ENCODE assay signal across 19 cellular contexts in the genomic region with DNA sequence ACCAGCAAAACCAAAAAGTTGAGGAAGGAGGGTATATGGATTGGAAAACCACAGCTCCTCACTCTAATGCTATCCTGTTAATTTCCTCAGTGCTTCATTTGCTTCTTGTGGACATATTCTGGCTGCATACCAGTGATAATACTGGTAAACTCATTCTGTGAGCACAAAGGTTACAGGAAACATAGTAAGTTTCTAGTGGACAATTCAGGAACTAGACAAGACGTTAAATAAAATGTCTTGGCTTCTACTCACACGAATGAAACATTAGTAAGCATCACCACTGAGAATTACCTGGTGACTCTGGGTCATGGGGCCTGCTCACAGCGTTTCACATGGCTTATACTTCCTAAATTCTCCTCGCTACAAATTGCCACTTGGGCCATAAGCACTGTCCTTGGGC. TPM values are rescaled to one million over a fixed set of nuclear protein-coding genes. Genes with fewer than 3 reads are reported as not detected.
DNase-seq lines count a peak whose midpoint lies in the region; ATAC-seq, FAIRE-seq and TF ChIP-seq lines count a peak whose summit lies in the region.
"Had no signal": no experiment of that assay in that cellular context is flagged by ENCODE, and none has a peak within 500 bp of the region (broad histone marks: within the 10 kb centered on the region; RNA-seq: fewer than 3 reads in every experiment).

No MANE protein-coding gene starts in this region.

- H4K20me1 ChIP-seq in PC-3 (ENCODE audit: low read length) (no peaks in the 10 kb centered on the region), endothelial cell of umbilical vein (replicated peaks; ENCODE audit: control insufficient read depth, extremely low read depth, insufficient read depth, low read length) (no peaks in the 10 kb centered on the region)
- H4K20me1 ChIP-seq: BLaER1 had no signal

- H3F3A ChIP-seq in PC-3 (ENCODE audit: low read length, unreplicated experiment) = no peaks in the 10 kb centered on the region

- H3K4me3 Mint-ChIP-seq in WTC11 = no peak overlapping the region
- H3K4me3 Mint-ChIP-seq: CD14-positive monocyte; CD4-positive, alpha-beta memory T cell had no signal

- H3K4me1 ChIP-seq in PC-3 (ENCODE audit: insufficient read depth, low read length) (no peaks in the 10 kb centered on the region), endothelial cell of umbilical vein (ENCODE audit: control insufficient read depth, extremely low read depth, insufficient read depth, low read length) (no peaks in the 10 kb centered on the region), mucosa of descending colon (ENCODE audit: low read depth) (no peaks in the 10 kb centered on the region)

- H3K27me3 Mint-ChIP-seq in WTC11 (ENCODE audit: low read depth) = no peaks in the 10 kb centered on the region
- H3K27me3 Mint-ChIP-seq: CD4-positive, alpha-beta memory T cell had no signal

- DNase-seq in PC-3 (peak; percentile 2), endothelial cell of umbilical vein (ENCODE audit: low read depth, low spot score) (peak; percentile 12), mucosa of descending colon (no peak), RKO (ENCODE audit: low spot score) (no peak), WTC11 (ENCODE audit: low spot score) (no peak), SKM-1 treated with dmso at 0.1 percent for 144 hours (lab: John Stamatoyannopoulos, UW; ENCODE audit: unreplicated experiment) (no peak)
- DNase-seq: ACHN; CD4-positive, alpha-beta memory T cell; DMS153; DMS79; GDM1 had no signal

- peaks cover 2% of the 10 kb centered on the region; the same call in 1 of the 2 replicates for H3K36me3 Mint-ChIP-seq in WTC11

- intact Hi-C loops in PC-3 (cut with micrococcal nuclease) (no loop called here), endothelial cell of umbilical vein (cut with micrococcal nuclease) (no loop called here), mucosa of descending colon (cut with DNase I, micrococcal nuclease) (no loop called here)

- H3K27ac Mint-ChIP-seq in WTC11 = no peak overlapping the region
- H3K27ac Mint-ChIP-seq: CD14-positive monocyte had no signal

- TF ChIP-seq POLR2A in endothelial cell of umbilical vein (IDR thresholded peaks at IDR 0.05; ENCODE audit: low read depth, low read length) = no peak

- no peaks in the 10 kb centered on the region for H3K27me3 ChIP-seq in PC-3 (ENCODE audit: low read length)
- no peaks in the 10 kb centered on the region for H3K27me3 ChIP-seq in endothelial cell of umbilical vein (ENCODE audit: control insufficient read depth in 2 of 2, insufficient read depth in 2 of 2, low read length in 2 of 2)
- H3K27me3 ChIP-seq: BLaER1 had no signal

- no peaks in the 10 kb centered on the region for H3K9me2 ChIP-seq in PC-3 (replicated peaks; ENCODE audit: low read length)

- H2AFZ ChIP-seq in PC-3 (ENCODE audit: low read length) = no peak overlapping the region
- H2AFZ ChIP-seq in endothelial cell of umbilical vein (ENCODE audit: low read depth, low read length) = no peak overlapping the region

- H3K4me3 ChIP-seq in PC-3 (ENCODE audit: low read length) = no peak overlapping the region
- H3K4me3 ChIP-seq in endothelial cell of umbilical vein (replicated peaks in 1 of 3; ENCODE audit: insufficient read depth in 1 of 3, low read depth in 1 of 3, low read length in 3 of 3) = no peak overlapping the region
- H3K4me3 ChIP-seq in mucosa of descending colon = no peak overlapping the region
- H3K4me3 ChIP-seq: BLaER1, HAP-1 had no signal

- no peak overlapping the region for H3K4me2 ChIP-seq in PC-3 (ENCODE audit: low read length)
- H3K4me2 ChIP-seq in endothelial cell of umbilical vein (ENCODE audit: insufficient read depth, low read length) = no peak overlapping the region
- H3K4me2 ChIP-seq: BLaER1 had no signal

- no peak for ATAC-seq in PC-3
- peak; percentile 71 for ATAC-seq in mucosa of descending colon
- ATAC-seq in WTC11 = no peak
- no peak for ATAC-seq in GM21360 (IDR thresholded peaks at IDR 0.05; ENCODE audit: unreplicated experiment)

- no peak for FAIRE-seq in endothelial cell of umbilical vein (lab: Jason Lieb, UNC)
- FAIRE-seq: A204.1, GM12892, GM18507 had no signal

- dilution Hi-C loops in endothelial cell of umbilical vein (cut with MboI; ENCODE audit: extremely low pct_ligation_motif_present, low sequenced_read_pairs) = no loop called here

- H3K9ac ChIP-seq in PC-3 (ENCODE audit: low read length) (no peak overlapping the region), endothelial cell of umbilical vein (replicated peaks; ENCODE audit: extremely low read depth, insufficient read depth, low read length) (no peak overlapping the region)
- H3K9ac ChIP-seq: BLaER1 had no signal

- H3K79me2 ChIP-seq in PC-3 (ENCODE audit: low read length) (no peaks in the 10 kb centered on the region), endothelial cell of umbilical vein (ENCODE audit: control insufficient read depth, insufficient read depth, low read length) (no peaks in the 10 kb centered on the region)

- no peaks in the 10 kb centered on the region for H3K9me3 ChIP-seq in PC-3 (ENCODE audit: low read length)
- H3K9me3 ChIP-seq in endothelial cell of umbilical vein (replicated peaks; ENCODE audit: control insufficient read depth, insufficient read depth, low read length) = no peaks in the 10 kb centered on the region
- no peaks in the 10 kb centered on the region for H3K9me3 ChIP-seq in mucosa of descending colon
- H3K9me3 ChIP-seq: BLaER1, HAP-1 had no signal

- BruUV-seq in PC-3 (replicated peaks; lab: Mats Ljungman, UMichigan) (no TSS peak), endothelial cell of umbilical vein (replicated peaks; lab: Mats Ljungman, UMichigan) (no TSS peak)

- no peaks in the 10 kb centered on the region for H3K36me3 ChIP-seq in PC-3 (ENCODE audit: low read depth, low read length)
- peaks cover 5% of the 10 kb centered on the region in 2 experiments for H3K36me3 ChIP-seq in endothelial cell of umbilical vein (ENCODE audit: control insufficient read depth in 2 of 2, extremely low read depth in 1 of 2, insufficient read depth in 2 of 2, low read length in 2 of 2)
- no peaks in the 10 kb centered on the region for H3K36me3 ChIP-seq in mucosa of descending colon (ENCODE audit: low read depth)

- no peaks in the 10 kb centered on the region for H3K9me1 ChIP-seq in endothelial cell of umbilical vein (replicated peaks; ENCODE audit: control insufficient read depth, extremely low read depth, insufficient read depth, low read length)

- H3K27ac ChIP-seq in PC-3 (ENCODE audit: low read length) = no peak overlapping the region
- H3K27ac ChIP-seq in endothelial cell of umbilical vein (ENCODE audit: insufficient read depth, low read depth, low read length) = no peak overlapping the region
- H3K27ac ChIP-seq: BLaER1 had no signal

- CTCF ChIA-PET in PC-3 (lab: Charles Lee) = no interaction called here
- CTCF ChIA-PET in endothelial cell of umbilical vein (lab: Charles Lee) = no interaction called here
- CTCF ChIA-PET in WTC11 (lab: Charles Lee) = no interaction called here

- no peaks in the 10 kb centered on the region for H3K4me1 Mint-ChIP-seq in WTC11

- TF ChIP-seq CTCF in PC-3 (conservative IDR thresholded peaks at IDR 0.05; ENCODE audit: low read depth, low read length) (no peak), endothelial cell of umbilical vein (IDR thresholded peaks at IDR 0.05; ENCODE audit: extremely low read depth in 1 of 2, insufficient read depth in 1 of 2, low read depth in 1 of 2, low read length in 2 of 2) (no peak), mucosa of descending colon (IDR thresholded peaks at IDR 0.05) (no peak), WTC11 (IDR thresholded peaks at IDR 0.05) (no peak)

- POLR2A ChIA-PET in PC-3 (lab: Charles Lee; ENCODE audit: unreplicated experiment) = no interaction called here
- POLR2A ChIA-PET in endothelial cell of umbilical vein (lab: Charles Lee) = no interaction called here
- POLR2A ChIA-PET in WTC11 (lab: Charles Lee) = no interaction called here

- H3K9me3 Mint-ChIP-seq in WTC11 = no peaks in the 10 kb centered on the region
- H3K9me3 Mint-ChIP-seq: CD14-positive monocyte; CD4-positive, alpha-beta memory T cell had no signal

TF ChIP-seq in endothelial cell of umbilical vein, 7 proteins besides CTCF, POLR2A, EP300 and RAD21:
- no peak for TF ChIP-seq FOS (IDR thresholded peaks at IDR 0.05; ENCODE audit: borderline replicate concordance, insufficient read depth, low read length)

RNA-seq across cellular contexts. Expression of a gene that starts 20.0 kb away (rescaled TPM):
- total RNA-seq in PC-3 (2014; rRNA removed) (410 and 450 TPM in 2 replicates), endothelial cell of umbilical vein (818 and 840 TPM in 2 replicates), mucosa of descending colon (100 to 1,000 TPM; 207 to 396 (median 239) TPM), WTC11 (2021) (469 to 495 TPM (median 485 TPM) in 3 replicates)
- 1,157 and 1,240 TPM in 2 replicates for polyA plus RNA-seq in endothelial cell of umbilical vein
- 1,469 and 1,568 TPM in 2 replicates for polyA plus RNA-seq in endothelial cell of umbilical vein (2011; cell fraction: cytosol; rRNA removed)
- 547 and 579 TPM in 2 replicates for polyA plus RNA-seq in endothelial cell of umbilical vein (2011; cell fraction: nucleus; rRNA removed)
- 798 and 832 TPM in 2 replicates for polyA plus RNA-seq in endothelial cell of umbilical vein (2012)
- 564 and 566 TPM in 2 replicates for polyA minus RNA-seq in endothelial cell of umbilical vein
- polyA minus RNA-seq in endothelial cell of umbilical vein (2011; cell fraction: cytosol; rRNA and poly(A)+ RNA removed) = 260 TPM
- 61.5 and 75.7 TPM in 2 replicates for polyA minus RNA-seq in endothelial cell of umbilical vein (2011; cell fraction: nucleus; rRNA and poly(A)+ RNA removed)

RNA-seq across cellular contexts. Expression of a gene that starts 31.3 kb away (rescaled TPM):
- 0.77 TPM in 1 of 2 replicates, not detected in the other for total RNA-seq in PC-3 (2014; rRNA removed)
- 0.14 and 0.73 TPM in 2 replicates for total RNA-seq in endothelial cell of umbilical vein
- polyA plus RNA-seq in endothelial cell of umbilical vein = 0.14 and 0.18 TPM in 2 replicates
- 0.10 and 0.13 TPM in 2 replicates for polyA plus RNA-seq in endothelial cell of umbilical vein (2011; cell fraction: cytosol; rRNA removed)
- 0.38 and 0.40 TPM in 2 replicates for polyA plus RNA-seq in endothelial cell of umbilical vein (2011; cell fraction: nucleus; rRNA removed)
- 1.2 and 1.5 TPM in 2 replicates for polyA plus RNA-seq in endothelial cell of umbilical vein (2012)
- 0.19 and 0.34 TPM in 2 replicates for polyA minus RNA-seq in endothelial cell of umbilical vein
- polyA minus RNA-seq in endothelial cell of umbilical vein (2011; cell fraction: cytosol; rRNA and poly(A)+ RNA removed) = not detected
- 0.19 and 0.67 TPM in 2 replicates for polyA minus RNA-seq in endothelial cell of umbilical vein (2011; cell fraction: nucleus; rRNA and poly(A)+ RNA removed)
- total RNA-seq in mucosa of descending colon = under 1 TPM; 0.29 to 0.35 (median 0.29) TPM
- 5.9 to 6.1 TPM (median 5.9 TPM) in 3 replicates for total RNA-seq in WTC11 (2021)
- total RNA-seq: Daoy had no signal

Comparison
In these comparisons a context has a peak if more than half of its experiments do, and no peak if none do; other contexts are left out.
1. DNase-seq: peak in PC-3 (single experiment) and endothelial cell of umbilical vein (single experiment); none in mucosa of descending colon (0 of 3), RKO (single experiment), WTC11 (single experiment) and SKM-1 treated with dmso at 0.1 percent for 144 hours (single experiment).